In the genomic region with DNA sequence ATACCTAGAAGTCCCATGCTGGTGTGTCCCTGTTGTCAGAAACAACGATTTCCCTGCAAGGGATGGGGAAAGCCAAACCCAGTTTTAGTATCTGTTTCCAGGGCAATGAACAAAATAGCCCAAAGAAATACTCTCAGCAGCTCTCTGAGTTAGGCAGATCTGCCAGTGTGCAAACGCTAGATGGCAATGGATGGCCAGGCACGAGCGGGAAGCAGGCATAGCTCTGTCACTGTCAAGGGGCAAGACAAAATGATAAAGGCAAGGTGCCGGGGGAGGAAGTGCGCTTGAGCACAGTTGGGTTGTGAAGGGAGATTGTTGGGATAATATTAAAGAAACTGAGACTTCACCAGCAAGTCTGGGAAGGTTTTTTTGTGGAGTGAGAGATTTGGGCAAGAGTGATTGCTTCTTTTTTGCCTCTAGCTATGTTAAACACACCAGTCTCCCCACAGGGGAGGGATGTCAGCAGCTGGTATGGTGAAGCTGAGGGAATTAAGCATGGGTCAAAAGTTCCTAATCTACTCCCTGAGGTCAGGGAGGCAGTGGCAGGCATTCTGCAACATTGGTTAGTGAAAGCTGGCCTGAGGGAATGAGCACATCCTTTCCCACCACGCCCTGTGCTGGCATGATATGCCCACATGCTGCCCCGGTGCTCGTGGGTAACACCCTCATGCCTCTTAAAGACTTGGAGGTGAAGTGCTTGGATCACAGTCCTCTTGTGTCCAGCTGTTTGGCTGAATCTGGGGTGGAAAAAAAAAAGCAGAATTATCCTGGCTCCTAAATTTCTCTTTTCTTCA, we compare ENCODE assay signal across 7 cellular contexts.
A peak's percentile ranks its signal among the peaks of the same experiment; 100 is the strongest.
DNase-seq lines count a peak whose midpoint lies in the region; ATAC-seq lines count a peak whose summit lies in the region.

No MANE protein-coding gene starts in this region.

- ATAC-seq in GM18870 (IDR thresholded peaks at IDR 0.05; ENCODE audit: unreplicated experiment) (peak; percentile 65), HG02938 (IDR thresholded peaks at IDR 0.05; ENCODE audit: unreplicated experiment) (peak; percentile 95)

- DNase-seq in RPMI8226 (peak; percentile 38), germinal center (ENCODE audit: low spot score) (peak; percentile 31), NCI-H187 (lab: John Stamatoyannopoulos, UW) (no peak), COLO668 (lab: John Stamatoyannopoulos, UW; ENCODE audit: unreplicated experiment) (no peak), T-helper 9 cell (no peak)

Comparison
In these comparisons a context has a peak if more than half of its experiments do, and no peak if none do; other contexts are left out.
1. DNase-seq: peak in RPMI8226 (single experiment) and germinal center (single experiment); none in NCI-H187 (0 of 2), COLO668 (single experiment) and T-helper 9 cell (single experiment).